20 cellular contexts compared by ENCODE assay signal in the genomic region with DNA sequence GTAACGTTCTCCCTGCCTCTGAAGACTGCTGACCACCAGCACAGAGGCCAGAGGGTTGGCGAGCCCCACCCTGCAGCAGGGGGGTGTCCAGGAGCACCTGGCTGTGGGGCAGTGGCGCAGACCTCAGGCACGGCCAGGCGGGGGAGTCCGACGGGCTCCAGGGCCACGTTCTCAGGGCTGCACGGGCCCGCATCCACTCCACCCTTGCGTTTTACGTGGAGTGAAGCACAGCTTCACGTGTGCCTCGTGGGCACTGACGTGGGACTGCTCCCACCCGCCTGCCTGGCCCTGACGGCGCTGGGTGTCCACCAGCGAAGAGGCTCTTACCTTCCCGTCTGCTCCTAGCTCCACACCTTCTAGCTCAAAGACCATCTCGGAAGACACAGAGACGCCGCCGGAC. TPM values are rescaled to one million over a fixed set of nuclear protein-coding genes. Genes with fewer than 3 reads are reported as not detected.
DNase-seq lines count a peak whose midpoint lies in the region; ATAC-seq, FAIRE-seq and TF ChIP-seq lines count a peak whose summit lies in the region.
"Had no signal": no experiment of that assay in that cellular context is flagged by ENCODE, and none has a peak within 500 bp of the region (broad histone marks: within the 10 kb centered on the region; RNA-seq: fewer than 3 reads in every experiment).

No MANE protein-coding gene starts in this region.

- no peak for DNase-seq in HTR-8/SVneo (ENCODE audit: insufficient read length, low spot score)
- no peak for DNase-seq in K562 (ENCODE audit: extremely low read depth in 1 of 4, low spot score in 3 of 4)
- no peak for DNase-seq in tibial nerve (ENCODE audit: low spot score in 2 of 2)
- no peak for DNase-seq in GM20000 (ENCODE audit: low spot score)
- DNase-seq in posterior vena cava (ENCODE audit: low spot score), result no peak
- DNase-seq: C1 segment of cervical spinal cord; Calu3; CD4-positive, alpha-beta memory T cell; COR-L47; DND-41; GM23248; H7; HCEC 1CT had no signal

- H3K79me2 ChIP-seq in K562 (ENCODE audit: control insufficient read depth, insufficient read depth, low read length), result peaks cover 10% of the 10 kb centered on the region

- ATAC-seq in K562, result no peak

- peaks cover 12% of the 10 kb centered on the region for H3K9me1 ChIP-seq in K562 (ENCODE audit: control insufficient read depth, insufficient read depth, low read length)

- BruUV-seq in K562 (replicated peaks; lab: Mats Ljungman, UMichigan), result no TSS peak

- H3K9ac ChIP-seq in HUES6 (ENCODE audit: low read length) (peak overlapping the region; percentile 12), K562 (ENCODE audit: insufficient read depth in 1 of 2, low read depth in 2 of 2, low read length in 2 of 2) (peak overlapping the region in 1 of 2 experiments; percentile 28; a peak in 1 of 4 replicates)
- H3K9ac ChIP-seq: GM23248 had no signal

- FAIRE-seq in HTR-8/SVneo (lab: Jason Lieb, UNC) (peak; percentile 80), K562 (lab: Jason Lieb, UNC) (no peak)
- FAIRE-seq: G401.6, GM12892, H1 had no signal

- H3K27me3 ChIP-seq in HUES6 (ENCODE audit: control insufficient read depth, insufficient read depth, low read length) (no peaks in the 10 kb centered on the region), K562 (ENCODE audit: control insufficient read depth in 2 of 2, insufficient read depth in 2 of 2, low read length in 2 of 2) (no peaks in the 10 kb centered on the region), tibial nerve (no peaks in the 10 kb centered on the region)

- no peak overlapping the region for H3K4me2 ChIP-seq in K562 (ENCODE audit: insufficient read depth, low read length)

- H2AFZ ChIP-seq in K562 (ENCODE audit: low read depth, low read length), result no peak overlapping the region
- H2AFZ ChIP-seq: GM23248 had no signal

- no peak overlapping the region for H3K27ac ChIP-seq in HUES6 (ENCODE audit: low read depth, low read length)
- no peak overlapping the region for H3K27ac ChIP-seq in K562 (ENCODE audit: extremely low read depth, low read depth, low read length)
- no peak overlapping the region for H3K27ac ChIP-seq in tibial nerve
- H3K27ac ChIP-seq: GM23248 had no signal

- in situ Hi-C loops in K562 (cut with MboI), result no loop called here

- TF ChIP-seq RAD21 in K562 (CRISPR knock-in tag; conservative IDR thresholded peaks at IDR 0.05 in 1 of 2, IDR thresholded peaks at IDR 0.05 in 1 of 2), result no peak

- TF ChIP-seq EP300 in K562 (IDR thresholded peaks at IDR 0.05; ENCODE audit: low read length), result no peak
- no peak for TF ChIP-seq EP300 in tibial nerve (IDR thresholded peaks at IDR 0.05)

- POLR2A ChIA-PET in K562 (lab: Yijun Ruan, JAX), result interaction anchor here (1.0 kb wide), 1 partner anchor 8 kb away, joined by 3 read pairs; no protein-coding TSS in a partner anchor

- CTCF ChIA-PET in K562 (lab: Yijun Ruan, JAX; ENCODE audit: low intra/inter-chr PET ratio), result no interaction called here

- H3K36me3 ChIP-seq in HUES6 (ENCODE audit: control insufficient read depth, insufficient read depth, low read length) (peaks cover 18% of the 10 kb centered on the region), K562 (ENCODE audit: control insufficient read depth, insufficient read depth, low read length) (peaks cover 24% of the 10 kb centered on the region), tibial nerve (peaks cover 0 to 83% (median 3%) of the 10 kb centered on the region in 3 donors)

- H3K9me3 ChIP-seq in HUES6 (ENCODE audit: control insufficient read depth, insufficient read depth, low read depth, low read length), result no peaks in the 10 kb centered on the region; the same call in 1 of the 2 replicates
- no peaks in the 10 kb centered on the region for H3K9me3 ChIP-seq in K562 (replicated peaks; ENCODE audit: control insufficient read depth, insufficient read depth, low read depth, low read length)
- H3K9me3 ChIP-seq in tibial nerve, result no peaks in the 10 kb centered on the region

- H3K4me1 ChIP-seq in HUES6 (ENCODE audit: control insufficient read depth, insufficient read depth, low read length) (no peaks in the 10 kb centered on the region), K562 (replicated peaks in 1 of 2; ENCODE audit: control insufficient read depth in 2 of 2, insufficient read depth in 2 of 2, low read length in 2 of 2) (peaks cover 2 to 58% of the 10 kb centered on the region in 2 experiments; a peak in 3 of 5 replicates), tibial nerve (peaks cover 0 to 8% (median 0%) of the 10 kb centered on the region in 4 donors)

- intact Hi-C loops in K562 (cut with micrococcal nuclease), result no loop called here
- intact Hi-C loops in posterior vena cava (cut with DNase I), result no loop called here

- TF ChIP-seq POLR2A in K562 (conservative IDR thresholded peaks at IDR 0.05), result no peak
- no peak for TF ChIP-seq POLR2A in tibial nerve (IDR thresholded peaks at IDR 0.05)

- H4K20me1 ChIP-seq in K562 (replicated peaks; ENCODE audit: control insufficient read depth, insufficient read depth, low read length), result no peaks in the 10 kb centered on the region; the same call in 1 of the 2 replicates

- TF ChIP-seq CTCF in K562 (IDR thresholded peaks at IDR 0.05 in 2 of 3, conservative IDR thresholded peaks at IDR 0.05 in 1 of 3; ENCODE audit: insufficient read depth in 2 of 3, low read depth in 1 of 3, low read length in 3 of 3) (no peak), tibial nerve (IDR thresholded peaks at IDR 0.05) (no peak), GM20000 (IDR thresholded peaks at IDR 0.05; ENCODE audit: extremely low read depth, missing control alignments) (no peak)

- no peak overlapping the region for H3K4me3 ChIP-seq in HUES6 (ENCODE audit: low read depth, low read length)
- H3K4me3 ChIP-seq in K562, result no peak overlapping the region
- no peak overlapping the region for H3K4me3 ChIP-seq in tibial nerve
- H3K4me3 ChIP-seq: GM23248 had no signal

- 81% methylated on average over 12 of the region's 24 CpGs for WGBS in K562 (ENCODE audit: insufficient coverage, low coverage, missing lambda C conversion rate)
- WGBS in tibial nerve, 2 donors, result 86 to 91% methylated on average over 20 to 24 of the region's 24 CpGs

RNA-seq across cellular contexts. Expression of gene RPS21, which starts 6.9 kb away (rescaled TPM):
- total RNA-seq in K562 (2011; cell fraction: chromatin; rRNA removed; ENCODE audit: low replicate concordance), result 256 and 439 TPM in 2 replicates
- total RNA-seq in K562 (2011; cell fraction: nucleolus; rRNA removed), result 1,390 and 1,394 TPM in 2 replicates
- total RNA-seq in K562 (2011; cell fraction: nucleoplasm; rRNA removed), result 1,168 and 2,200 TPM in 2 replicates
- total RNA-seq in K562 (2014; rRNA removed), result 1,801 and 2,504 TPM in 2 replicates
- 1,196 and 1,380 TPM in 2 replicates for total RNA-seq in K562 (2014; rRNA removed; fragmentation: Illumina TruSeq; extraction: Trizol)
- 1,567 and 1,716 TPM in 2 replicates for total RNA-seq in K562 (2015; rRNA removed; fragmentation: Illumina TruSeq; extraction: Trizol)
- total RNA-seq in K562 (2021), result 3,091 and 3,491 TPM in 2 replicates
- 5,647 and 7,256 TPM in 2 replicates for polyA plus RNA-seq in K562 (2011; rRNA removed)
- 8,200 and 10,658 TPM in 2 replicates for polyA plus RNA-seq in K562 (2011; cell fraction: cytosol; rRNA removed)
- 3,206 and 5,803 TPM in 2 replicates for polyA plus RNA-seq in K562 (2011; cell fraction: nucleus; rRNA removed)
- polyA plus RNA-seq in K562 (2012), result 4,519 and 5,994 TPM in 2 replicates
- polyA plus RNA-seq in K562 (2014; fragmentation: Illumina TruSeq; extraction: Trizol), result 1,908 and 2,386 TPM in 2 replicates
- polyA plus RNA-seq in K562 (2014; fragmentation: Nextera tagmentation; extraction: Ambion mirVana), result 1,000 to 10,000 TPM; 3,588 to 3,968 TPM
- polyA plus RNA-seq in K562 (2014; rRNA removed), result 3,958 and 4,439 TPM in 2 replicates
- polyA minus RNA-seq in K562 (2011; rRNA and poly(A)+ RNA removed), result 1,429 and 1,744 TPM in 2 replicates
- polyA minus RNA-seq in K562 (2011; cell fraction: cytosol; rRNA and poly(A)+ RNA removed), result 755 and 891 TPM in 2 replicates
- 430 and 792 TPM in 2 replicates for polyA minus RNA-seq in K562 (2011; cell fraction: nucleus; rRNA and poly(A)+ RNA removed)
- 1,000 to 10,000 TPM; 1,371 to 3,195 (median 1,826) TPM for total RNA-seq in tibial nerve
- 1,000 to 10,000 TPM; 1,227 to 1,253 TPM for total RNA-seq in posterior vena cava

RNA-seq across cellular contexts. Expression of gene CABLES2, which starts 13.3 kb away (rescaled TPM):
- total RNA-seq in K562 (2011; cell fraction: chromatin; rRNA removed; ENCODE audit: low replicate concordance), result 3.6 and 7.1 TPM in 2 replicates
- total RNA-seq in K562 (2011; cell fraction: nucleolus; rRNA removed), result 3.0 and 3.3 TPM in 2 replicates
- 2.5 and 3.0 TPM in 2 replicates for total RNA-seq in K562 (2011; cell fraction: nucleoplasm; rRNA removed)
- total RNA-seq in K562 (2014; rRNA removed) (1.2 and 2.0 TPM in 2 replicates), K562 (2014; rRNA removed; fragmentation: Illumina TruSeq; extraction: Trizol) (0.93 and 1.3 TPM in 2 replicates), K562 (2015; rRNA removed; fragmentation: Illumina TruSeq; extraction: Trizol) (1.4 and 1.6 TPM in 2 replicates), K562 (2021) (3.7 and 4.2 TPM in 2 replicates), tibial nerve (1 to 10 TPM; 1.1 to 9.9 (median 6.2) TPM), posterior vena cava (1 to 10 TPM; 3.4 to 3.8 TPM)
- polyA plus RNA-seq in K562 (2011; rRNA removed) (2.2 and 2.5 TPM in 2 replicates), K562 (2014; fragmentation: Illumina TruSeq; extraction: Trizol) (2.7 and 3.2 TPM in 2 replicates), K562 (2014; fragmentation: Nextera tagmentation; extraction: Ambion mirVana) (under 1 TPM; 0.46 to 0.72 TPM), K562 (2014; rRNA removed) (2.1 and 2.2 TPM in 2 replicates)
- polyA plus RNA-seq in K562 (2011; cell fraction: cytosol; rRNA removed), result 2.6 and 3.8 TPM in 2 replicates
- 5.3 and 9.0 TPM in 2 replicates for polyA plus RNA-seq in K562 (2011; cell fraction: nucleus; rRNA removed)
- polyA plus RNA-seq in K562 (2012), result 3.9 and 7.7 TPM in 2 replicates
- 1.1 and 1.7 TPM in 2 replicates for polyA minus RNA-seq in K562 (2011; rRNA and poly(A)+ RNA removed)
- polyA minus RNA-seq in K562 (2011; cell fraction: cytosol; rRNA and poly(A)+ RNA removed), result 5.1 and 5.4 TPM in 2 replicates
- 1.6 and 1.7 TPM in 2 replicates for polyA minus RNA-seq in K562 (2011; cell fraction: nucleus; rRNA and poly(A)+ RNA removed)

RNA-seq across cellular contexts. Expression of gene LAMA5, which starts 26.7 kb away (rescaled TPM):
- total RNA-seq in K562 (2011; cell fraction: chromatin; rRNA removed; ENCODE audit: low replicate concordance), result 218 and 612 TPM in 2 replicates
- total RNA-seq in K562 (2011; cell fraction: nucleolus; rRNA removed), result 256 and 378 TPM in 2 replicates
- 206 and 238 TPM in 2 replicates for total RNA-seq in K562 (2011; cell fraction: nucleoplasm; rRNA removed)
- total RNA-seq in K562 (2014; rRNA removed), result 26.4 and 38.3 TPM in 2 replicates
- total RNA-seq in K562 (2014; rRNA removed; fragmentation: Illumina TruSeq; extraction: Trizol), result 2.2 and 3.2 TPM in 2 replicates
- 11.3 and 11.7 TPM in 2 replicates for total RNA-seq in K562 (2015; rRNA removed; fragmentation: Illumina TruSeq; extraction: Trizol)
- 86.4 and 101 TPM in 2 replicates for total RNA-seq in K562 (2021)
- 4.4 and 10.0 TPM in 2 replicates for polyA plus RNA-seq in K562 (2011; rRNA removed)
- polyA plus RNA-seq in K562 (2011; cell fraction: cytosol; rRNA removed), result 3.9 and 11.1 TPM in 2 replicates
- polyA plus RNA-seq in K562 (2011; cell fraction: nucleus; rRNA removed), result 130 and 166 TPM in 2 replicates
- 49.7 and 63.1 TPM in 2 replicates for polyA plus RNA-seq in K562 (2012)
- 7.8 and 20.0 TPM in 2 replicates for polyA plus RNA-seq in K562 (2014; fragmentation: Illumina TruSeq; extraction: Trizol)
- polyA plus RNA-seq in K562 (2014; fragmentation: Nextera tagmentation; extraction: Ambion mirVana), result under 1 TPM; 0.31 to 0.48 TPM
- polyA plus RNA-seq in K562 (2014; rRNA removed), result 60.2 and 67.3 TPM in 2 replicates
- polyA minus RNA-seq in K562 (2011; rRNA and poly(A)+ RNA removed), result 1.5 and 1.9 TPM in 2 replicates
- polyA minus RNA-seq in K562 (2011; cell fraction: cytosol; rRNA and poly(A)+ RNA removed), result 11.0 and 21.3 TPM in 2 replicates
- polyA minus RNA-seq in K562 (2011; cell fraction: nucleus; rRNA and poly(A)+ RNA removed), result 33.7 and 42.1 TPM in 2 replicates
- total RNA-seq in tibial nerve, result 100 to 1,000 TPM in 3 of 4 donors, 10 to 100 TPM in 1; 95.2 to 230 (median 139) TPM
- total RNA-seq in posterior vena cava, result 100 to 1,000 TPM; 131 to 183 TPM
- polyA plus RNA-seq: CD4-positive, alpha-beta memory T cell had no signal

RNA-seq across cellular contexts. Expression of gene RBBP8NL, which starts 33.5 kb away (rescaled TPM):
- not detected in 2 replicates for total RNA-seq in K562 (2011; cell fraction: chromatin; rRNA removed; ENCODE audit: low replicate concordance)
- not detected in 2 replicates for total RNA-seq in K562 (2011; cell fraction: nucleolus; rRNA removed)
- not detected in 2 replicates for total RNA-seq in K562 (2011; cell fraction: nucleoplasm; rRNA removed)
- total RNA-seq in K562 (2014; rRNA removed), result not detected in 2 replicates
- total RNA-seq in K562 (2014; rRNA removed; fragmentation: Illumina TruSeq; extraction: Trizol), result not detected in 2 replicates
- not detected in 2 replicates for total RNA-seq in K562 (2015; rRNA removed; fragmentation: Illumina TruSeq; extraction: Trizol)
- total RNA-seq in K562 (2021), result not detected in 2 replicates
- polyA plus RNA-seq in K562 (2011; rRNA removed), result not detected in 2 replicates
- polyA plus RNA-seq in K562 (2011; cell fraction: cytosol; rRNA removed), result 0.04 TPM in 1 of 2 replicates, not detected in the other
- polyA plus RNA-seq in K562 (2011; cell fraction: nucleus; rRNA removed), result 0.09 TPM in 1 of 2 replicates, not detected in the other
- not detected in 2 replicates for polyA plus RNA-seq in K562 (2012)
- polyA plus RNA-seq in K562 (2014; fragmentation: Illumina TruSeq; extraction: Trizol), result not detected in 2 replicates
- not detected for polyA plus RNA-seq in K562 (2014; fragmentation: Nextera tagmentation; extraction: Ambion mirVana)
- not detected in 2 replicates for polyA plus RNA-seq in K562 (2014; rRNA removed)
- polyA minus RNA-seq in K562 (2011; rRNA and poly(A)+ RNA removed), result not detected in 2 replicates
- not detected in 2 replicates for polyA minus RNA-seq in K562 (2011; cell fraction: cytosol; rRNA and poly(A)+ RNA removed)
- not detected in 2 replicates for polyA minus RNA-seq in K562 (2011; cell fraction: nucleus; rRNA and poly(A)+ RNA removed)
- not detected for total RNA-seq in tibial nerve
- total RNA-seq in posterior vena cava, result not detected
- total RNA-seq: A172; A673; CD4-positive, alpha-beta memory T cell; GM23248; H7 had no signal
- polyA plus RNA-seq: BJ; CD4-positive, alpha-beta memory T cell; GM23248 had no signal
